Comparison of ENCODE assay signal across 8 cellular contexts in genomic region chr17:68600123-68600880, GRCh38. TPM values are rescaled to one million over a fixed set of nuclear protein-coding genes. Genes with fewer than 3 reads are reported as not detected.
DNase-seq lines count a peak whose midpoint lies in the region; ATAC-seq and TF ChIP-seq lines count a peak whose summit lies in the region.

No MANE protein-coding gene starts in this region.

- no peaks in the 10 kb centered on the region for H4K20me1 ChIP-seq in mammary epithelial cell (ENCODE audit: insufficient read depth, low read length)

- H3K9ac ChIP-seq in mammary epithelial cell (ENCODE audit: insufficient read depth, low read length) (no peak overlapping the region), stomach smooth muscle (ENCODE audit: low read length in 2 of 2) (peak overlapping the region in 1 of 2 donors; percentile 9)

- H3K27ac ChIP-seq in AG04450 (ENCODE audit: low read depth, low read length): no peak overlapping the region
- no peak overlapping the region for H3K27ac ChIP-seq in mammary epithelial cell (ENCODE audit: insufficient read depth, low read depth, low read length)
- H3K27ac ChIP-seq in stomach smooth muscle (ENCODE audit: low read length): no peak overlapping the region

- intact Hi-C loops in mammary epithelial cell (cut with micrococcal nuclease) (no loop called here), left colon (cut with DNase I, micrococcal nuclease) (no loop called here)

- no peaks in the 10 kb centered on the region; the same call in 1 of the 2 replicates for H3K9me3 ChIP-seq in AG04450 (ENCODE audit: control insufficient read depth, insufficient read depth, low read length)
- no peaks in the 10 kb centered on the region for H3K9me3 ChIP-seq in MG63
- no peaks in the 10 kb centered on the region for H3K9me3 ChIP-seq in mammary epithelial cell (replicated peaks; ENCODE audit: insufficient read depth, low read length)
- no peaks in the 10 kb centered on the region for H3K9me3 ChIP-seq in stomach smooth muscle (ENCODE audit: control insufficient read depth in 2 of 2, low read length in 2 of 2)

- CTCF ChIA-PET in AG04450 (lab: Charles Lee): no interaction called here
- CTCF ChIA-PET in mammary epithelial cell (lab: Charles Lee; ENCODE audit: low non-redundant PET): no interaction called here

- H3K27me3 ChIP-seq in AG04450 (ENCODE audit: control insufficient read depth, insufficient read depth, low read length): peaks cover 46% of the 10 kb centered on the region
- H3K27me3 ChIP-seq in MG63: peaks cover 19% of the 10 kb centered on the region; the same call in 1 of the 2 replicates
- H3K27me3 ChIP-seq in mammary epithelial cell (ENCODE audit: insufficient read depth, low read length): peaks cover 15% of the 10 kb centered on the region
- peaks cover 13 to 20% of the 10 kb centered on the region in 2 donors for H3K27me3 ChIP-seq in stomach smooth muscle (ENCODE audit: control insufficient read depth in 1 of 2, insufficient read depth in 2 of 2, low read length in 2 of 2)

- 0 out of 2 replicates have a peak, but pooled peaks have one; percentile 1 for TF ChIP-seq CTCF in AG04450 (IDR thresholded peaks at IDR 0.05; ENCODE audit: low read depth, low read length)
- peak; percentile 15 to 61 for TF ChIP-seq CTCF in mammary epithelial cell (conservative IDR thresholded peaks at IDR 0.05 in 1 of 2, IDR thresholded peaks at IDR 0.05 in 1 of 2; ENCODE audit: extremely low read depth in 1 of 2, insufficient read depth in 1 of 2, low read depth in 1 of 2, low read length in 2 of 2)

- H3K4me1 ChIP-seq in mammary epithelial cell (ENCODE audit: insufficient read depth, low read length) (peaks cover 14% of the 10 kb centered on the region), stomach smooth muscle (ENCODE audit: control insufficient read depth, insufficient read depth, low read length) (peaks cover 14% of the 10 kb centered on the region)

- 6% methylated on average over 14 of the region's 79 CpGs for WGBS in mammary epithelial cell (ENCODE audit: low coverage, missing lambda C conversion rate)

- H3K36me3 ChIP-seq in MG63: no peaks in the 10 kb centered on the region
- H3K36me3 ChIP-seq in mammary epithelial cell (ENCODE audit: insufficient read depth, low read length): no peaks in the 10 kb centered on the region
- no peaks in the 10 kb centered on the region for H3K36me3 ChIP-seq in stomach smooth muscle (ENCODE audit: control insufficient read depth in 2 of 2, insufficient read depth in 2 of 2, low read length in 2 of 2)

- POLR2A ChIA-PET in AG04450 (lab: Yijun Ruan, JAX): no interaction called here

- H2AFZ ChIP-seq in mammary epithelial cell (ENCODE audit: low read depth, low read length): peak overlapping the region; percentile 68

- peak overlapping the region; percentile 91 for H3K4me2 ChIP-seq in mammary epithelial cell (ENCODE audit: insufficient read depth, low read depth, low read length)

- in situ Hi-C loops in mammary epithelial cell (cut with MboI; ENCODE audit: low sequenced_read_pairs in 2 of 2): no loop called here

- H3K4me3 ChIP-seq in AG04450 (ENCODE audit: low read depth, low read length) (peak overlapping the region; percentile 27; the same call in 1 of the 2 replicates), MG63 (peak overlapping the region; percentile 24), mammary epithelial cell (replicated peaks in 1 of 3; ENCODE audit: insufficient read depth in 1 of 3, low read depth in 2 of 3, low read length in 3 of 3) (peak overlapping the region; percentile 48 to 57 (median 51)), stomach smooth muscle (ENCODE audit: low read length in 2 of 2) (peak overlapping the region; percentile 51 to 69)

- no peaks in the 10 kb centered on the region for H3K79me2 ChIP-seq in mammary epithelial cell (ENCODE audit: insufficient read depth, low read length)

- peak; percentile 64 for ATAC-seq in left colon

- dilution Hi-C loops in mammary epithelial cell (cut with HindIII; ENCODE audit: low sequenced_read_pairs): no loop called here

- BruUV-seq in mammary epithelial cell (replicated peaks; lab: Mats Ljungman, UMichigan): no TSS peak

- DNase-seq in AG04450 (ENCODE audit: low read depth, low spot score) (no peak), MG63 (peak; percentile 21), mammary epithelial cell (peak; percentile 27), left colon (peak; percentile 26 to 35), DMS114 treated with DMSO at 0.1 percent for 48 hours (lab: John Stamatoyannopoulos, UW; ENCODE audit: unreplicated experiment) (no peak), SK-N-DZ (ENCODE audit: low spot score) (no peak)
- DNase-seq in activated CD4-positive, CD25-positive, alpha-beta regulatory T cell treated with anti-CD3 and anti-CD28 coated beads, Interleukin-2, amount 50 U/mL, for 72 hours: no peak

RNA-seq across cellular contexts. Expression of gene FAM20A, which starts 0.9 kb away (rescaled TPM):
- not detected in 2 replicates for polyA plus RNA-seq in AG04450 (2011; rRNA removed)
- not detected in 2 replicates for polyA minus RNA-seq in AG04450 (2011; rRNA and poly(A)+ RNA removed)
- not detected in 2 replicates for total RNA-seq in MG63 (2014; rRNA removed; shearing (Covaris generic); ENCODE audit: low replicate concordance)
- under 1 TPM in 1 of 2 donors, not detected in 1; 0.17 TPM for total RNA-seq in mammary epithelial cell
- polyA plus RNA-seq in mammary epithelial cell: not detected
- not detected for polyA minus RNA-seq in mammary epithelial cell
- total RNA-seq in left colon: 1 to 10 TPM in 1 of 2 donors, under 1 TPM in 1; 0.98 to 2.3 TPM
- not detected in 2 replicates for polyA plus RNA-seq in SK-N-DZ (2014; cell fraction: cytosol; rRNA removed)
- 0.06 and 0.74 TPM in 2 replicates for polyA plus RNA-seq in SK-N-DZ (2014; cell fraction: nucleus; rRNA removed)

Comparison
In these comparisons a context has a peak if more than half of its experiments do, and no peak if none do; other contexts are left out.
1. DNase-seq: peak in MG63 (single experiment), mammary epithelial cell (single experiment) and left colon (2 of 2); none in AG04450 (single experiment), DMS114 treated with DMSO at 0.1 percent for 48 hours (single experiment), SK-N-DZ (single experiment) and activated CD4-positive, CD25-positive, alpha-beta regulatory T cell treated with anti-CD3 and anti-CD28 coated beads, Interleukin-2, amount 50 U/mL, for 72 hours (single experiment).
2. Peak in every context shown above with its lines, with median percentiles within 50 percentile points of each other: H3K4me3 ChIP-seq.